ENCODE assay signal across 14 cellular contexts in genomic region chr5:148905541-148905940, GRCh38.
DNase-seq lines count a peak whose midpoint lies in the region; ATAC-seq and TF ChIP-seq lines count a peak whose summit lies in the region.
"Had no signal": no experiment of that assay in that cellular context is flagged by ENCODE, and none has a peak within 500 bp of the region (broad histone marks: within the 10 kb centered on the region; RNA-seq: fewer than 3 reads in every experiment).

No MANE protein-coding gene starts in this region.

- no peaks in the 10 kb centered on the region for H3K27me3 Mint-ChIP-seq in osteocyte (ENCODE audit: unreplicated experiment)

- peaks cover 57% of the 10 kb centered on the region for H3K4me1 Mint-ChIP-seq in osteocyte (ENCODE audit: unreplicated experiment)

- H3K4me3 ChIP-seq in tibial artery (no peak overlapping the region), SJCRH30 (no peak overlapping the region)

- no peak overlapping the region for H3K4me3 Mint-ChIP-seq in osteocyte (ENCODE audit: unreplicated experiment)

- H3K9me3 Mint-ChIP-seq in osteocyte (ENCODE audit: unreplicated experiment) = no peaks in the 10 kb centered on the region

- H3K27ac Mint-ChIP-seq in osteocyte (ENCODE audit: unreplicated experiment) = peak overlapping the region; percentile 9

- DNase-seq in NCI-H82 (lab: John Stamatoyannopoulos, UW) = peak; percentile 28
- DNase-seq in NCI-H82 treated with DMSO at 0.1 percent for 48 hours (lab: John Stamatoyannopoulos, UW; ENCODE audit: unreplicated experiment) = no peak
- no peak for DNase-seq in osteocyte (ENCODE audit: extremely low spot score, unreplicated experiment)
- no peak for DNase-seq in tibial artery
- DNase-seq in SJCRH30 = no peak
- no peak for DNase-seq in cerebellum (ENCODE audit: low spot score)
- DNase-seq: DMS53, H7, NCI-H1048, NCI-H146, NCI-H226, NCI-H526 treated with DMSO at 0.1 percent for 48 hours had no signal

- peak overlapping the region; percentile 30 for H3K27ac ChIP-seq in cingulate gyrus (ENCODE audit: low read depth, low read length)
- peak overlapping the region; percentile 65 to 66 for H3K27ac ChIP-seq in tibial artery
- H3K27ac ChIP-seq in SJCRH30 = no peak overlapping the region

- no peak for ATAC-seq in HG03521 (IDR thresholded peaks at IDR 0.05; ENCODE audit: unreplicated experiment)

- H3K27me3 ChIP-seq in tibial artery = no peaks in the 10 kb centered on the region
- H3K27me3 ChIP-seq in SJCRH30 = no peaks in the 10 kb centered on the region

- H3K36me3 ChIP-seq in tibial artery (no peaks in the 10 kb centered on the region), SJCRH30 (no peaks in the 10 kb centered on the region)

- H3K36me3 Mint-ChIP-seq in osteocyte (ENCODE audit: unreplicated experiment) = no peaks in the 10 kb centered on the region

- no peaks in the 10 kb centered on the region for H3K9me3 ChIP-seq in tibial artery
- no peaks in the 10 kb centered on the region for H3K9me3 ChIP-seq in SJCRH30 (replicated peaks)

- H3K4me1 ChIP-seq in tibial artery (peaks cover 0 to 47% (median 27%) of the 10 kb centered on the region in 4 donors), SJCRH30 (peaks cover 20% of the 10 kb centered on the region)

- TF ChIP-seq CTCF in osteocyte (IDR thresholded peaks at IDR 0.05) (no peak), tibial artery (IDR thresholded peaks at IDR 0.05) (no peak)

- intact Hi-C loops in tibial artery (cut with DNase I; ENCODE audit: low total_unique reads) = no loop called here
